In the genomic region with DNA sequence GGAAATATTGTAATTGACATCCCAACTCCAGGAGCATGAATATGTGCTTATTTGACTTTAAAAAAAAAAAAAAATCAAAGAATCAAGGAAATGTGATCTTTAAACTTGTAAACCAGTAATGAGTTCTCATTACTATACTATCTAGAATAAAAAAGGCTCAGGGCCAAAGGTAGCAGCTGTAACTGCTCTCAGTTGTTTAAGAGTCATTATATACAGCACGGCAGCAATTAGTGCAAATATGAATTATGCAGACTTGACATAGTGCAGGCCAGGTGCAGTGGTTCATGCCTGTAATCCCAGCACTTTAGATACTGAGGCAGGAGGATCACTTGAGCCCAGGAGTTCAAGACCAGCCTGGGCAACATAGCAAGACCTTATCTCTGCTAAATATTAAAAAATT, we compare ENCODE assay signal across 18 cellular contexts.
DNase-seq lines count a peak whose midpoint lies in the region; ATAC-seq and TF ChIP-seq lines count a peak whose summit lies in the region.
"Had no signal": no experiment of that assay in that cellular context is flagged by ENCODE, and none has a peak within 500 bp of the region (broad histone marks: within the 10 kb centered on the region; RNA-seq: fewer than 3 reads in every experiment).

No MANE protein-coding gene starts in this region.

- H3K36me3 ChIP-seq in RWPE2 (ENCODE audit: low read depth) = peaks cover 98% of the 10 kb centered on the region

- no peaks in the 10 kb centered on the region for H3K27me3 ChIP-seq in RWPE2 (ENCODE audit: insufficient read depth, poor library complexity, severe bottlenecking)

- no peak for TF ChIP-seq CTCF in RWPE2 (IDR thresholded peaks at IDR 0.05; ENCODE audit: poor library complexity, severe bottlenecking)

- no peak overlapping the region for H3K4me3 ChIP-seq in RWPE2 (ENCODE audit: severe bottlenecking)
- H3K4me3 ChIP-seq: GM23248, PC-9 had no signal

- ATAC-seq in RWPE2 (ENCODE audit: low read depth) = no peak
- ATAC-seq in HG02571 (IDR thresholded peaks at IDR 0.05; ENCODE audit: unreplicated experiment) = no peak
- ATAC-seq in HG03565 (IDR thresholded peaks at IDR 0.05; ENCODE audit: unreplicated experiment) = no peak
- ATAC-seq: HCT116, T-cell had no signal

- H3K9me3 ChIP-seq in RWPE2 (ENCODE audit: severe bottlenecking) = no peaks in the 10 kb centered on the region
- H3K9me3 ChIP-seq: SK-N-SH had no signal

- H3K4me1 ChIP-seq in RWPE2 (ENCODE audit: insufficient read depth, poor library complexity, severe bottlenecking) = peaks cover 22% of the 10 kb centered on the region

- DNase-seq in NCI-H2171 treated with DMSO at 0.1 percent for 48 hours (lab: John Stamatoyannopoulos, UW) = peak; percentile 37
- no peak for DNase-seq in NCI-H2171 (lab: John Stamatoyannopoulos, UW)
- DNase-seq in NCI-H2081 (lab: John Stamatoyannopoulos, UW) = peak; percentile 38 to 87
- no peak for DNase-seq in RWPE2 (ENCODE audit: low spot score)
- no peak for DNase-seq in NCI-H2196 (lab: John Stamatoyannopoulos, UW; ENCODE audit: unreplicated experiment)
- DNase-seq in foreskin melanocyte = no peak
- DNase-seq: CD4-positive, alpha-beta memory T cell; DND-41; GM23248; NCI-H187 treated with DMSO at 0.1 percent for 48 hours; NCI-H226; NCI-H524 treated with DMSO at 0.1 percent for 48 hours; PC-9; SK-N-SH; T-cell had no signal

- H3K27ac ChIP-seq in RWPE2 (ENCODE audit: poor library complexity, severe bottlenecking) = peak overlapping the region; percentile 96
- H3K27ac ChIP-seq: GM23248, PC-9 had no signal

Comparison
In these comparisons a context has a peak if more than half of its experiments do, and no peak if none do; other contexts are left out.
1. DNase-seq: peak in NCI-H2171 treated with DMSO at 0.1 percent for 48 hours (single experiment) and NCI-H2081 (2 of 2); none in NCI-H2171 (single experiment), RWPE2 (single experiment), NCI-H2196 (single experiment) and foreskin melanocyte (single experiment).